2 cellular contexts compared by ENCODE assay signal in the genomic region with DNA sequence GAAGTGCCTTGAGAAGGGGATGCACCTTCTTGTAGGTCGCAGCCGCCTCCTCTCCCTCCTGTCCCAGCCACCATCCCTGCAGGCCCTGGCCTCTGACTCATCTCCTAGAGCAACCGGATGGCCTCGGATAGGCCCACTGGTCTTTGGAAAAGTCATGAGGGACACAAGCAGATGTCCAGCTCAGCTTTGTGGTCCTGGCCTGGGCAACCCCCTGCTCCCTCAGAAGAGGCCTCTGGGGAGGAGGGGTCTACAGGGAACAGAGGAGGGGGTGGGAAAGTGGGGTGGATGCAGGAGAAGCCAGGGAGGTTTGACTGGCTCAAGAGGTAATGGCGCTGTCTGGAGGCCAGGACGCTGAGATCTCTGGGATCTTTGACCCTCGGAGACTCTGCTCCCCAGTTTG.
TF ChIP-seq lines count a peak whose summit lies in the region.

No MANE protein-coding gene starts in this region.

TF ChIP-seq in SK-N-SH treated with all-trans-retinoic acid at 6 μM for 48 hours, 23 proteins besides CTCF, POLR2A, EP300 and RAD21 (continued from another document):
- TF ChIP-seq TSHZ2 (CRISPR knock-in tag; IDR thresholded peaks at IDR 0.05) (no peak), PATZ1 (CRISPR knock-in tag; IDR thresholded peaks at IDR 0.05; ENCODE audit: borderline replicate concordance) (no peak), PPARA (CRISPR knock-in tag; IDR thresholded peaks at IDR 0.05; ENCODE audit: borderline replicate concordance) (no peak), ZC3H10 (CRISPR knock-in tag; IDR thresholded peaks at IDR 0.05) (no peak), RARB (CRISPR knock-in tag; IDR thresholded peaks at IDR 0.05) (no peak), ZNF8 (CRISPR knock-in tag; IDR thresholded peaks at IDR 0.05) (no peak), ZNF70 (CRISPR knock-in tag; IDR thresholded peaks at IDR 0.05) (no peak), GLIS3 (CRISPR knock-in tag; IDR thresholded peaks at IDR 0.05) (no peak), ZNF565 (CRISPR knock-in tag; conservative IDR thresholded peaks at IDR 0.05; ENCODE audit: low read depth) (no peak), TCF4 (CRISPR knock-in tag; IDR thresholded peaks at IDR 0.05; ENCODE audit: borderline replicate concordance) (no peak)
- TF ChIP-seq, protein P1, sequence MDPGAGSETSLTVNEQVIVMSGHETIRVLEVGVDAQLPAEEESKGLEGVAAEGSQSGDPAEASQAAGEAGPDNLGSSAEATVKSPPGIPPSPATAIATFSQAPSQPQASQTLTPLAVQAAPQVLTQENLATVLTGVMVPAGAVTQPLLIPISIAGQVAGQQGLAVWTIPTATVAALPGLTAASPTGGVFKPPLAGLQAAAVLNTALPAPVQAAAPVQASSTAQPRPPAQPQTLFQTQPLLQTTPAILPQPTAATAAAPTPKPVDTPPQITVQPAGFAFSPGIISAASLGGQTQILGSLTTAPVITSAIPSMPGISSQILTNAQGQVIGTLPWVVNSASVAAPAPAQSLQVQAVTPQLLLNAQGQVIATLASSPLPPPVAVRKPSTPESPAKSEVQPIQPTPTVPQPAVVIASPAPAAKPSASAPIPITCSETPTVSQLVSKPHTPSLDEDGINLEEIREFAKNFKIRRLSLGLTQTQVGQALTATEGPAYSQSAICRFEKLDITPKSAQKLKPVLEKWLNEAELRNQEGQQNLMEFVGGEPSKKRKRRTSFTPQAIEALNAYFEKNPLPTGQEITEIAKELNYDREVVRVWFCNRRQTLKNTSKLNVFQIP (CRISPR knock-in tag; IDR thresholded peaks at IDR 0.05; ENCODE audit: borderline replicate concordance, low read depth): no peak
TF ChIP-seq in SK-N-SH treated with all-trans-retinoic acid at 6 μM for 48 hours: peak in this region for 0.

TF ChIP-seq in SK-N-SH, 30 proteins besides CTCF, POLR2A, EP300 and RAD21 (continued from another document):
- TF ChIP-seq, protein P2, sequence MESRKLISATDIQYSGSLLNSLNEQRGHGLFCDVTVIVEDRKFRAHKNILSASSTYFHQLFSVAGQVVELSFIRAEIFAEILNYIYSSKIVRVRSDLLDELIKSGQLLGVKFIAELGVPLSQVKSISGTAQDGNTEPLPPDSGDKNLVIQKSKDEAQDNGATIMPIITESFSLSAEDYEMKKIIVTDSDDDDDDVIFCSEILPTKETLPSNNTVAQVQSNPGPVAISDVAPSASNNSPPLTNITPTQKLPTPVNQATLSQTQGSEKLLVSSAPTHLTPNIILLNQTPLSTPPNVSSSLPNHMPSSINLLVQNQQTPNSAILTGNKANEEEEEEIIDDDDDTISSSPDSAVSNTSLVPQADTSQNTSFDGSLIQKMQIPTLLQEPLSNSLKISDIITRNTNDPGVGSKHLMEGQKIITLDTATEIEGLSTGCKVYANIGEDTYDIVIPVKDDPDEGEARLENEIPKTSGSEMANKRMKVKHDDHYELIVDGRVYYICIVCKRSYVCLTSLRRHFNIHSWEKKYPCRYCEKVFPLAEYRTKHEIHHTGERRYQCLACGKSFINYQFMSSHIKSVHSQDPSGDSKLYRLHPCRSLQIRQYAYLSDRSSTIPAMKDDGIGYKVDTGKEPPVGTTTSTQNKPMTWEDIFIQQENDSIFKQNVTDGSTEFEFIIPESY (IDR thresholded peaks at IDR 0.05; ENCODE audit: borderline replicate concordance, low read depth): no peak
- no peak for TF ChIP-seq NFIC (IDR thresholded peaks at IDR 0.05; ENCODE audit: borderline replicate concordance)
- TF ChIP-seq RFX5 (IDR thresholded peaks at IDR 0.05; ENCODE audit: low read length): no peak
- no peak for TF ChIP-seq TAF1 (IDR thresholded peaks at IDR 0.05; ENCODE audit: borderline replicate concordance, low read depth, low read length)
- TF ChIP-seq ELF1 (IDR thresholded peaks at IDR 0.05): no peak
- TF ChIP-seq RCOR1 (IDR thresholded peaks at IDR 0.05; ENCODE audit: low read length): no peak
